1 cellular context compared by ENCODE assay signal in genomic region chr15:42024303-42024702, GRCh38.
TF ChIP-seq lines count a peak whose summit lies in the region.

No MANE protein-coding gene starts in this region.

TF ChIP-seq in IMR-90, 13 proteins besides CTCF, POLR2A, EP300 and RAD21 (continued from another document):
- TF ChIP-seq, protein P1, sequence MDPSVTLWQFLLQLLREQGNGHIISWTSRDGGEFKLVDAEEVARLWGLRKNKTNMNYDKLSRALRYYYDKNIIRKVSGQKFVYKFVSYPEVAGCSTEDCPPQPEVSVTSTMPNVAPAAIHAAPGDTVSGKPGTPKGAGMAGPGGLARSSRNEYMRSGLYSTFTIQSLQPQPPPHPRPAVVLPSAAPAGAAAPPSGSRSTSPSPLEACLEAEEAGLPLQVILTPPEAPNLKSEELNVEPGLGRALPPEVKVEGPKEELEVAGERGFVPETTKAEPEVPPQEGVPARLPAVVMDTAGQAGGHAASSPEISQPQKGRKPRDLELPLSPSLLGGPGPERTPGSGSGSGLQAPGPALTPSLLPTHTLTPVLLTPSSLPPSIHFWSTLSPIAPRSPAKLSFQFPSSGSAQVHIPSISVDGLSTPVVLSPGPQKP (IDR thresholded peaks at IDR 0.05; ENCODE audit: borderline replicate concordance, low read depth, low read length), result no peak
- TF ChIP-seq MAFK (IDR thresholded peaks at IDR 0.05; ENCODE audit: low read depth, low read length), result no peak
